In genomic region chr1:22921452-22922126, GRCh38 we compare ENCODE assay signal across 23 cellular contexts. TPM values are rescaled to one million over a fixed set of nuclear protein-coding genes. Genes with fewer than 3 reads are reported as not detected.
A peak's percentile ranks its signal among the peaks of the same experiment; 100 is the strongest.
DNase-seq lines count a peak whose midpoint lies in the region; ATAC-seq and TF ChIP-seq lines count a peak whose summit lies in the region.
"Had no signal": no experiment of that assay in that cellular context is flagged by ENCODE, and none has a peak within 500 bp of the region (broad histone marks: within the 10 kb centered on the region; RNA-seq: fewer than 3 reads in every experiment).

No MANE protein-coding gene starts in this region.

- H4K20me1 ChIP-seq in BLaER1 (no peaks in the 10 kb centered on the region), neural progenitor cell (ENCODE audit: low read depth) (no peaks in the 10 kb centered on the region)

- intact Hi-C loops in left ventricle myocardium superior (cut with micrococcal nuclease) (no loop called here), body of pancreas (cut with DNase I) (no loop called here)

- peak; percentile 27 for DNase-seq in chondrocyte (ENCODE audit: low spot score)
- peak; percentile 50 for DNase-seq in left ventricle myocardium superior
- DNase-seq in neural progenitor cell (ENCODE audit: low spot score), result no peak
- DNase-seq in iPS-NIHi11 (ENCODE audit: low spot score), result no peak
- DNase-seq in body of pancreas, result no peak
- DNase-seq: CD8-positive, alpha-beta memory T cell; DMS53; EL; GOT3; MM.1S; NCI-H1092; NCI-H146; NCI-H510A; NCI-H748 treated with DMSO at 0.1 percent for 48 hours; NK-92 treated with Interleukin-12 subunit alpha and Interleukin-12 subunit beta, amount 100 ng/mL, for 24 hours; SHP77 had no signal

- TF ChIP-seq POLR2A in body of pancreas (IDR thresholded peaks at IDR 0.05), result no peak

- H3K4me3 ChIP-seq in BLaER1, result no peak overlapping the region
- no peak overlapping the region for H3K4me3 ChIP-seq in neural progenitor cell
- no peak overlapping the region for H3K4me3 ChIP-seq in body of pancreas
- H3K4me3 ChIP-seq: GM12878 had no signal

- H3K27me3 Mint-ChIP-seq in chondrocyte (ENCODE audit: low read depth) (peaks cover 7% of the 10 kb centered on the region), neural progenitor cell (ENCODE audit: insufficient read depth, low read depth) (peaks cover 21% of the 10 kb centered on the region)

- H3K4me1 ChIP-seq in BLaER1 (peaks cover 28% of the 10 kb centered on the region), neural progenitor cell (peaks cover 22% of the 10 kb centered on the region), body of pancreas (no peaks in the 10 kb centered on the region)

- peaks cover 8% of the 10 kb centered on the region for H3K9me3 Mint-ChIP-seq in chondrocyte (ENCODE audit: low read depth)
- H3K9me3 Mint-ChIP-seq in neural progenitor cell, result peaks cover 3% of the 10 kb centered on the region
- H3K9me3 Mint-ChIP-seq: CD8-positive, alpha-beta memory T cell had no signal

- ATAC-seq in left ventricle myocardium superior, result peak; percentile 84
- no peak for ATAC-seq in GM19455 (IDR thresholded peaks at IDR 0.05; ENCODE audit: unreplicated experiment)
- ATAC-seq in GM18520 (IDR thresholded peaks at IDR 0.05; ENCODE audit: unreplicated experiment), result no peak
- ATAC-seq in body of pancreas, result no peak
- ATAC-seq: GM12878, HCT116 had no signal

- H3K9me3 ChIP-seq in BLaER1, result no peaks in the 10 kb centered on the region
- H3K9me3 ChIP-seq in neural progenitor cell (ENCODE audit: low read depth), result no peaks in the 10 kb centered on the region
- no peaks in the 10 kb centered on the region for H3K9me3 ChIP-seq in body of pancreas

- H3K27me3 ChIP-seq in BLaER1, result no peaks in the 10 kb centered on the region
- H3K27me3 ChIP-seq in neural progenitor cell, result no peaks in the 10 kb centered on the region
- H3K27me3 ChIP-seq in body of pancreas, result no peaks in the 10 kb centered on the region

- H3K36me3 ChIP-seq in BLaER1 (no peaks in the 10 kb centered on the region), neural progenitor cell (no peaks in the 10 kb centered on the region), body of pancreas (replicated peaks in 1 of 2; ENCODE audit: insufficient read depth in 1 of 2, low read depth in 2 of 2) (no peaks in the 10 kb centered on the region)

- H3K4me1 Mint-ChIP-seq in chondrocyte (ENCODE audit: low read depth) (peaks cover 28% of the 10 kb centered on the region), neural progenitor cell (peaks cover 37% of the 10 kb centered on the region)
- H3K4me1 Mint-ChIP-seq: CD8-positive, alpha-beta memory T cell had no signal

- no peaks in the 10 kb centered on the region for H3K36me3 Mint-ChIP-seq in chondrocyte (ENCODE audit: low read depth)
- H3K36me3 Mint-ChIP-seq in neural progenitor cell, result no peaks in the 10 kb centered on the region

- H2AFZ ChIP-seq in neural progenitor cell (replicated peaks), result no peak overlapping the region

- H3F3A ChIP-seq in neural progenitor cell (ENCODE audit: low read depth), result no peaks in the 10 kb centered on the region

- H3K79me2 ChIP-seq in neural progenitor cell (ENCODE audit: low read depth), result no peaks in the 10 kb centered on the region

- no peak overlapping the region for H3K9ac ChIP-seq in BLaER1
- H3K9ac ChIP-seq in neural progenitor cell, result no peak overlapping the region

- H3K27ac Mint-ChIP-seq in chondrocyte (ENCODE audit: unreplicated experiment), result peak overlapping the region; percentile 50
- H3K27ac Mint-ChIP-seq in neural progenitor cell, result peak overlapping the region; percentile 25
- H3K27ac Mint-ChIP-seq: CD8-positive, alpha-beta memory T cell had no signal

- no peak overlapping the region for H3K4me3 Mint-ChIP-seq in chondrocyte (ENCODE audit: unreplicated experiment)
- no peak overlapping the region for H3K4me3 Mint-ChIP-seq in neural progenitor cell
- H3K4me3 Mint-ChIP-seq: CD8-positive, alpha-beta memory T cell had no signal

- TF ChIP-seq CTCF in chondrocyte (IDR thresholded peaks at IDR 0.05), result no peak
- no peak for TF ChIP-seq CTCF in neural progenitor cell (IDR thresholded peaks at IDR 0.05)
- no peak for TF ChIP-seq CTCF in body of pancreas (IDR thresholded peaks at IDR 0.05)

- 80 to 84% methylated on average over 8 of the region's 8 CpGs for WGBS in body of pancreas, 2 donors

- peak overlapping the region; percentile 14 for H3K4me2 ChIP-seq in BLaER1
- H3K4me2 ChIP-seq in neural progenitor cell, result no peak overlapping the region

- H3K27ac ChIP-seq in BLaER1 (no peak overlapping the region), neural progenitor cell (no peak overlapping the region), body of pancreas (no peak overlapping the region)

RNA-seq across cellular contexts. Expression of gene LACTBL1, which starts 51.1 kb away (rescaled TPM):
- total RNA-seq in chondrocyte (not detected in 3 replicates), left ventricle myocardium superior (not detected), neural progenitor cell (ENCODE audit: low replicate concordance) (0.12 TPM in 1 of 2 replicates, not detected in the other), body of pancreas (not detected)
- total RNA-seq: A172; CD8-positive, alpha-beta memory T cell; GM12878; LHCN-M2 had no signal

Comparison
In these comparisons a context has a peak if more than half of its experiments do, and no peak if none do; other contexts are left out.
1. DNase-seq: peak in chondrocyte (single experiment) and left ventricle myocardium superior (single experiment); none in neural progenitor cell (single experiment), iPS-NIHi11 (single experiment) and body of pancreas (0 of 4).